ENCODE assay signal across 1 cellular context in the genomic region with DNA sequence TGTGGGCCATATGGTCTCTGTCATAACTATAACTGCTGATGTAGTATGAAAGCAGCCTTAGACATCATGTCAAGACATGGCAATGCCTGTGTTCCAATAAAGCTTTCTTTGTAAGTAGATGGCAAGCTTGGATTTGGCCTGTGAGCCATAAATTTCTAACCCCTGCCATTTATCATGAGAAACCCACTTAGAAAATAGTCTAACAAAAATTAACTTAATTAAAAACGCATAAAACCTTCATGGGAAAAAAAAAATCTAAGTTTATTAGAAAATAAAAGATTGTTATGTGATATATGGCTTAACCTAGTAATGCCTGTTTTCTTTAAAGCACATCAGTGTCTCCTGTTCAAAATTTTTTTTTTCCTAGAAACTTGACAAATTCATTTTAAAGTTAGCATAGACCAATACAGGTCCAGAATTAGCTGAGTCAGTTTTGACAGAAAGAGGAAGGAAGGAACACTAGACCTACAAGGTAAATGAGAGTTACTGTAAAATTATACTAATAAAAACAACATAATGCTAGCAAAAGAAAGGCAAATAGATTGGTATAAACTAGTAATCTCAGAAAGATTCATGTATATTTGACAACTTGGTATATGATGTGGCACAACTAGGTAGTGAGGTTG.
TF ChIP-seq lines count a peak whose summit lies in the region.

No MANE protein-coding gene starts in this region.

TF ChIP-seq in GM12878, 131 proteins besides CTCF, POLR2A, EP300 and RAD21:
- TF ChIP-seq, protein P1, sequence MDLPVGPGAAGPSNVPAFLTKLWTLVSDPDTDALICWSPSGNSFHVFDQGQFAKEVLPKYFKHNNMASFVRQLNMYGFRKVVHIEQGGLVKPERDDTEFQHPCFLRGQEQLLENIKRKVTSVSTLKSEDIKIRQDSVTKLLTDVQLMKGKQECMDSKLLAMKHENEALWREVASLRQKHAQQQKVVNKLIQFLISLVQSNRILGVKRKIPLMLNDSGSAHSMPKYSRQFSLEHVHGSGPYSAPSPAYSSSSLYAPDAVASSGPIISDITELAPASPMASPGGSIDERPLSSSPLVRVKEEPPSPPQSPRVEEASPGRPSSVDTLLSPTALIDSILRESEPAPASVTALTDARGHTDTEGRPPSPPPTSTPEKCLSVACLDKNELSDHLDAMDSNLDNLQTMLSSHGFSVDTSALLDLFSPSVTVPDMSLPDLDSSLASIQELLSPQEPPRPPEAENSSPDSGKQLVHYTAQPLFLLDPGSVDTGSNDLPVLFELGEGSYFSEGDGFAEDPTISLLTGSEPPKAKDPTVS (IDR thresholded peaks at IDR 0.05; ENCODE audit: low read depth, low read length), result no peak
- TF ChIP-seq SPI1 (IDR thresholded peaks at IDR 0.05; ENCODE audit: borderline replicate concordance, insufficient read depth, low read depth, low read length) (no peak), NFYA (IDR thresholded peaks at IDR 0.05; ENCODE audit: borderline replicate concordance, low read depth, low read length) (no peak), CBX5 (IDR thresholded peaks at IDR 0.05; ENCODE audit: low read depth) (no peak), USF1 (IDR thresholded peaks at IDR 0.05; ENCODE audit: borderline replicate concordance, extremely low read length, insufficient read depth, low read depth, low read length) (no peak), SP1 (IDR thresholded peaks at IDR 0.05; ENCODE audit: low read depth, low read length) (no peak), JUNB (IDR thresholded peaks at IDR 0.05) (no peak), BMI1 (IDR thresholded peaks at IDR 0.05; ENCODE audit: borderline replicate concordance) (no peak), BHLHE40 (IDR thresholded peaks at IDR 0.05; ENCODE audit: borderline replicate concordance in 1 of 2, low read depth in 2 of 2, low read length in 1 of 2) (no peak), KLF5 (IDR thresholded peaks at IDR 0.05; ENCODE audit: partially characterized antibody) (no peak), RFX5 (IDR thresholded peaks at IDR 0.05; ENCODE audit: low read depth, low read length) (no peak), PKNOX1 (IDR thresholded peaks at IDR 0.05) (no peak), NR2F1 (conservative IDR thresholded peaks at IDR 0.05) (no peak), EED (IDR thresholded peaks at IDR 0.05; ENCODE audit: low read depth) (no peak), POLR2AphosphoS5 (IDR thresholded peaks at IDR 0.05; ENCODE audit: low read length) (no peak), STAT3 (IDR thresholded peaks at IDR 0.05; ENCODE audit: low read depth, low read length) (no peak)
